In the genomic region with DNA sequence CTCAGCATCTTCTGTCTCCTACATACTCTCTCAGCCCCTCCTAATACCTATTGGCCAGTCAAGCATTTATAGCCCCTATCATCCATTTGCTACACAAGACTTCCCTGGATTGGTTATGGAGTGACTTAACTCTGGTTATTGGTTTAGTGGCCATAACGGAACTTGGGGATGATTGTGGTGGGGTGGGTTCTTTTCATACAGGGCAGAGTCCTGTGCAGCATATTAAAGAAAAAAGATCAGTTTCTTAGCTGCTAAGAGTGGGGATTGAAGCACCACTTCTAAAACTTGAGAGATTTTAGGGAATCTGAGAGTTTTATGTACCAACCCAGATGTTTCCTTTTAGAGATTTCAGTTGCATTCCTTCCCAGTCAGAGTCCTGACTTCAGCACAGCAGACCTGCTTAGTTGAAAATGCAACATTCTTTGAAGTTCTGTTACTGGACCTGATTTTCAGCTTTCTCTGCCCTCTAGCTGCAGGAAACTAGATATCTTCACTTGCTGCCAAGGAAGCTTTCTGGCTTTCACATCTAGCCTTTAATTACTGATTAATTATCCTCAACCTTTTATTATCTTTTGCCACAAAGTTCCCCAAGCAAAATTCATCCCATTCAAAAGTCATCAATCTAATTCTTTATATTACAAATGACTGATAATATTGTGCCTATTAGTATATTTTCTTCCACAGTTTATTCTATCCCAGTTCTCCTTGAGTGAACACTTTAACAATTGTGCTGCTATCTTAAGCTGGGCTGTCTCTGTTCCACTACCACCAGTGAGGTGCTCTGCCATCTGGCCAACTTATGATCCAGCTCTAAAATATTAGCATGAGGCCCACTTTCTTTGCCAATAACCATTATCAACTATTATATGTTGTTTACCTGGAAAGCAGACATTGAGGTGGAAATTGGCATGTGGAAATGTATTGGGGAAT, we compare ENCODE assay signal across 8 cellular contexts.
A peak's percentile ranks its signal among the peaks of the same experiment; 100 is the strongest.
DNase-seq lines count a peak whose midpoint lies in the region; ATAC-seq, FAIRE-seq and TF ChIP-seq lines count a peak whose summit lies in the region.

No MANE protein-coding gene starts in this region.

- intact Hi-C loops in activated CD8-positive, alpha-beta T cell treated with anti-CD3 and anti-CD28 coated beads for 36 hours (cut with micrococcal nuclease): no loop called here

- DNase-seq in HT1080 (ENCODE audit: low read depth) (peak; percentile 43), osteocyte (ENCODE audit: extremely low spot score, unreplicated experiment) (no peak), KBM-7 (no peak)
- DNase-seq in central memory CD4-positive, alpha-beta T cell: no peak
- no peak for DNase-seq in activated CD8-positive, alpha-beta T cell treated with anti-CD3 and anti-CD28 coated beads for 36 hours
- DNase-seq in activated naive CD4-positive, alpha-beta T cell treated with anti-CD3 and anti-CD28 coated beads, Interleukin-2, amount 50 U/mL, for 16 hours: no peak

- POLR2A ChIA-PET in activated CD8-positive, alpha-beta T cell treated with anti-CD3 and anti-CD28 coated beads for 36 hours (lab: Charles Lee): interaction anchor here (0.6 kb wide), 1 partner anchor 307 kb away, joined by 3 read pairs; no protein-coding TSS in a partner anchor

- H3K4me1 Mint-ChIP-seq in osteocyte (ENCODE audit: unreplicated experiment): peaks cover 18% of the 10 kb centered on the region
- H3K4me1 Mint-ChIP-seq in activated CD8-positive, alpha-beta T cell treated with anti-CD3 and anti-CD28 coated beads for 36 hours (ENCODE audit: low read depth): no peaks in the 10 kb centered on the region

- CTCF ChIA-PET in activated CD8-positive, alpha-beta T cell treated with anti-CD3 and anti-CD28 coated beads for 36 hours (lab: Charles Lee): no interaction called here

- peak overlapping the region; percentile 64 for H3K27ac Mint-ChIP-seq in osteocyte (ENCODE audit: unreplicated experiment)
- H3K27ac Mint-ChIP-seq in activated CD8-positive, alpha-beta T cell treated with anti-CD3 and anti-CD28 coated beads for 36 hours: no peak overlapping the region

- ATAC-seq in GM18511 (IDR thresholded peaks at IDR 0.05; ENCODE audit: unreplicated experiment): peak; percentile 67
- ATAC-seq in activated CD8-positive, alpha-beta T cell treated with anti-CD3 and anti-CD28 coated beads for 36 hours: no peak

- no peaks in the 10 kb centered on the region for H3K9me3 Mint-ChIP-seq in osteocyte (ENCODE audit: unreplicated experiment)
- peaks cover 5% of the 10 kb centered on the region for H3K9me3 Mint-ChIP-seq in activated CD8-positive, alpha-beta T cell treated with anti-CD3 and anti-CD28 coated beads for 36 hours

- H3K27me3 Mint-ChIP-seq in osteocyte (ENCODE audit: unreplicated experiment): no peaks in the 10 kb centered on the region
- H3K27me3 Mint-ChIP-seq in activated CD8-positive, alpha-beta T cell treated with anti-CD3 and anti-CD28 coated beads for 36 hours: no peaks in the 10 kb centered on the region

- H3K36me3 Mint-ChIP-seq in osteocyte (ENCODE audit: unreplicated experiment): peaks cover 7% of the 10 kb centered on the region
- H3K36me3 Mint-ChIP-seq in activated CD8-positive, alpha-beta T cell treated with anti-CD3 and anti-CD28 coated beads for 36 hours (ENCODE audit: low read depth): no peaks in the 10 kb centered on the region

- in situ Hi-C loops in KBM-7 (cut with MboI; ENCODE audit: low pct_unique_long_range_greater_than_20kb, low sequenced_read_pairs): no loop called here

- FAIRE-seq in endometrium (lab: Jason Lieb, UNC): peak; percentile 97

- H3K4me3 Mint-ChIP-seq in osteocyte (ENCODE audit: unreplicated experiment): no peak overlapping the region
- no peak overlapping the region for H3K4me3 Mint-ChIP-seq in activated CD8-positive, alpha-beta T cell treated with anti-CD3 and anti-CD28 coated beads for 36 hours

- peak; percentile 75 for TF ChIP-seq CTCF in osteocyte (IDR thresholded peaks at IDR 0.05)
- no peak for TF ChIP-seq CTCF in activated CD8-positive, alpha-beta T cell treated with anti-CD3 and anti-CD28 coated beads for 36 hours (IDR thresholded peaks at IDR 0.05)
